ENCODE assay signal across 19 cellular contexts in the genomic region with DNA sequence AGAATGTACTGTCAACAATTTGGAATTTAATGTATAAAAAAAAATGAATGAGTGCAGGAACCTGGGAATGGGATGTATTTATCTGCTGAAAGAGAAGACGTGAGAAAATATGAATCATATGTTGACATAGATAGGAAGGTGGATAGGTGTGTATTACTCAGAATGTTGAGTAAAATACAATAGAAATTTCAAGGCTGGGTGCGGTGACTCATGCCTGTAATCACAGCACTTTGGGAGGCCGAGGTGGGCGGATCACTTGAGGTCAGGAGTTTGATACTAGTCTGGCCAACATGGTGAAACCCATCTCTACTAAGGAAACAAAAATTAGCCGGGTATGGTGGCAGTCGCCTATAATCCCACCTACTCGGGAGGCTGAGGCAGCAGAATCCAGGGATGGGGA.
DNase-seq lines count a peak whose midpoint lies in the region; ATAC-seq and TF ChIP-seq lines count a peak whose summit lies in the region.
"Had no signal": no experiment of that assay in that cellular context is flagged by ENCODE, and none has a peak within 500 bp of the region (broad histone marks: within the 10 kb centered on the region; RNA-seq: fewer than 3 reads in every experiment).

No MANE protein-coding gene starts in this region.

- TF ChIP-seq CTCF in Calu3 (IDR thresholded peaks at IDR 0.05; ENCODE audit: unreplicated experiment) (no peak), mammary epithelial cell (conservative IDR thresholded peaks at IDR 0.05 in 1 of 2, IDR thresholded peaks at IDR 0.05 in 1 of 2; ENCODE audit: extremely low read depth in 1 of 2, insufficient read depth in 1 of 2, low read depth in 1 of 2, low read length in 2 of 2) (no peak)

- no peak overlapping the region for H3K4me3 ChIP-seq in mammary epithelial cell (replicated peaks in 1 of 3; ENCODE audit: insufficient read depth in 1 of 3, low read depth in 2 of 3, low read length in 3 of 3)
- H3K4me3 ChIP-seq: gastrocnemius medialis, K562 had no signal

- H3K4me1 ChIP-seq in mammary epithelial cell (ENCODE audit: insufficient read depth, low read length), result peaks cover 33% of the 10 kb centered on the region
- H3K4me1 ChIP-seq: gastrocnemius medialis had no signal

- in situ Hi-C loops in mammary epithelial cell (cut with MboI; ENCODE audit: low sequenced_read_pairs in 2 of 2), result no loop called here

- intact Hi-C loops in Calu3 (cut with micrococcal nuclease; ENCODE audit: unreplicated experiment), result no loop called here
- intact Hi-C loops in mammary epithelial cell (cut with micrococcal nuclease), result no loop called here

- H3K9me3 ChIP-seq in mammary epithelial cell (replicated peaks; ENCODE audit: insufficient read depth, low read length), result no peaks in the 10 kb centered on the region
- H3K9me3 ChIP-seq: gastrocnemius medialis had no signal

- peak; percentile 72 for DNase-seq in Calu3
- peak; percentile 63 for DNase-seq in NCI-H226
- peak; percentile 90 for DNase-seq in mammary epithelial cell
- DNase-seq in kidney tubule cell (ENCODE audit: low spot score), result peak; percentile 6
- no peak for DNase-seq in NCI-H510A (lab: John Stamatoyannopoulos, UW)
- DNase-seq in T-helper 9 cell, result no peak
- DNase-seq: activated CD4-positive, CD25-positive, alpha-beta regulatory T cell; CD4-positive, alpha-beta memory T cell; DMS79; gastrocnemius medialis; HCEC 1CT; left ventricle myocardium superior; NCI-H2029 treated with DMSO at 0.1 percent for 48 hours; NCI-H446 had no signal

- H3K27ac ChIP-seq in mammary epithelial cell (ENCODE audit: insufficient read depth, low read depth, low read length), result peak overlapping the region; percentile 70
- H3K27ac ChIP-seq: gastrocnemius medialis had no signal

- WGBS in mammary epithelial cell (ENCODE audit: low coverage, missing lambda C conversion rate), result 5% methylated on average over 7 of the region's 7 CpGs

- H3K27ac Mint-ChIP-seq in Calu3 (ENCODE audit: unreplicated experiment), result peak overlapping the region; percentile 99
- H3K27ac Mint-ChIP-seq: activated T-helper 2 cell treated with anti-CD3 and anti-CD28 coated beads, Interferon-gamma antibody, Interleukin-2, Interleukin-4, amounts not matched to agents 10 μg/mL and 5 μg/mL and 100 μg/mL, durations not matched to agents 14 hours and 24 hours and 36 hours; CD4-positive, alpha-beta memory T cell; dendritic cell treated with granulocyte-macrophage colony-stimulating factor and Interleukin-4, amounts not matched to agents 40 ng/mL and 50 ng/mL, for 4 days had no signal

- H3K27me3 Mint-ChIP-seq in Calu3 (ENCODE audit: unreplicated experiment), result no peaks in the 10 kb centered on the region
- H3K27me3 Mint-ChIP-seq: CD4-positive, alpha-beta memory T cell; dendritic cell treated with granulocyte-macrophage colony-stimulating factor and Interleukin-4, amounts not matched to agents 40 ng/mL and 50 ng/mL, for 4 days had no signal

- peaks cover 34% of the 10 kb centered on the region for H3K4me1 Mint-ChIP-seq in Calu3 (ENCODE audit: low read depth, unreplicated experiment)
- H3K4me1 Mint-ChIP-seq: CD4-positive, alpha-beta memory T cell had no signal

- no peaks in the 10 kb centered on the region for H3K9me3 Mint-ChIP-seq in Calu3 (ENCODE audit: low read depth, unreplicated experiment)
- H3K9me3 Mint-ChIP-seq: dendritic cell treated with granulocyte-macrophage colony-stimulating factor and Interleukin-4, amounts not matched to agents 40 ng/mL and 50 ng/mL, for 4 days had no signal

- H3K4me3 Mint-ChIP-seq in Calu3 (ENCODE audit: low read depth, unreplicated experiment), result peak overlapping the region; percentile 71
- H3K4me3 Mint-ChIP-seq: dendritic cell treated with granulocyte-macrophage colony-stimulating factor and Interleukin-4, amounts not matched to agents 40 ng/mL and 50 ng/mL, for 4 days had no signal

- BruUV-seq in Calu3 (replicated peaks; lab: Mats Ljungman, UMichigan), result no TSS peak
- no TSS peak for BruUV-seq in mammary epithelial cell (replicated peaks; lab: Mats Ljungman, UMichigan)

- no peak for TF ChIP-seq POLR2A in GM18505 (IDR thresholded peaks at IDR 0.05; ENCODE audit: borderline replicate concordance, extremely low read depth, insufficient read depth, insufficient read length)

- CTCF ChIA-PET in Calu3 (lab: Charles Lee) (interaction anchor here (0.6 kb wide), 1 partner anchor 272 kb away, joined by 3 read pairs; no protein-coding TSS in a partner anchor), mammary epithelial cell (lab: Charles Lee; ENCODE audit: low non-redundant PET) (no interaction called here)

- H2AFZ ChIP-seq in mammary epithelial cell (ENCODE audit: low read depth, low read length), result peak overlapping the region; percentile 70

- no peaks in the 10 kb centered on the region for H4K20me1 ChIP-seq in mammary epithelial cell (ENCODE audit: insufficient read depth, low read length)

- peaks cover 9% of the 10 kb centered on the region for H3K36me3 Mint-ChIP-seq in Calu3 (ENCODE audit: insufficient read depth, unreplicated experiment)
- H3K36me3 Mint-ChIP-seq: CD4-positive, alpha-beta memory T cell had no signal

- no peaks in the 10 kb centered on the region for H3K27me3 ChIP-seq in mammary epithelial cell (ENCODE audit: insufficient read depth, low read length)
- H3K27me3 ChIP-seq: gastrocnemius medialis had no signal

- dilution Hi-C loops in mammary epithelial cell (cut with HindIII; ENCODE audit: low sequenced_read_pairs), result no loop called here

- no peaks in the 10 kb centered on the region for H3K36me3 ChIP-seq in mammary epithelial cell (ENCODE audit: insufficient read depth, low read length)
- H3K36me3 ChIP-seq: gastrocnemius medialis had no signal

- H3K79me2 ChIP-seq in mammary epithelial cell (ENCODE audit: insufficient read depth, low read length), result no peaks in the 10 kb centered on the region

- H3K4me2 ChIP-seq in mammary epithelial cell (ENCODE audit: insufficient read depth, low read depth, low read length), result peak overlapping the region; percentile 42

- no peak overlapping the region for H3K9ac ChIP-seq in mammary epithelial cell (ENCODE audit: insufficient read depth, low read length)

- no peak for ATAC-seq in GM18505 (IDR thresholded peaks at IDR 0.05; ENCODE audit: unreplicated experiment)
- no peak for ATAC-seq in HG02798 (IDR thresholded peaks at IDR 0.05; ENCODE audit: poor library complexity, unreplicated experiment)
- ATAC-seq: gastrocnemius medialis, K562, left ventricle myocardium superior had no signal

Comparison
In these comparisons a context has a peak if more than half of its experiments do, and no peak if none do; other contexts are left out.
1. DNase-seq: peak in Calu3 (single experiment), NCI-H226 (single experiment), mammary epithelial cell (single experiment) and kidney tubule cell (single experiment); none in NCI-H510A (single experiment) and T-helper 9 cell (single experiment).